Comparison of ENCODE assay signal across 8 cellular contexts in genomic region chr6:149922642-149923326, GRCh38. TPM values are rescaled to one million over a fixed set of nuclear protein-coding genes. Genes with fewer than 3 reads are reported as not detected.
DNase-seq lines count a peak whose midpoint lies in the region; ATAC-seq and TF ChIP-seq lines count a peak whose summit lies in the region.

Gene RAET1G (minus strand): TSS chr6:149923121. CDS start chr6:149923010, 111 bp downstream.

- peak within 1 kb of the TSS; percentile 81 for H3K4me3 ChIP-seq in CD8-positive, alpha-beta memory T cell (ENCODE audit: low read length)
- peak within 1 kb of the TSS; percentile 41 for H3K4me3 ChIP-seq in OCI-LY7 (ENCODE audit: low read depth, low read length, poor library complexity, severe bottlenecking)
- peak within 1 kb of the TSS; percentile 64 for H3K4me3 ChIP-seq in epithelial cell of proximal tubule (ENCODE audit: low read depth, low read length)

- no peak for TF ChIP-seq CTCF in OCI-LY7 (conservative IDR thresholded peaks at IDR 0.05; ENCODE audit: low read length)
- TF ChIP-seq CTCF in epithelial cell of proximal tubule (conservative IDR thresholded peaks at IDR 0.05; ENCODE audit: low read depth, low read length), result no peak

- peak within 1 kb of the TSS; percentile 49 to 93 (median 88) for H3K4me3 Mint-ChIP-seq in CD8-positive, alpha-beta memory T cell

- intact Hi-C loops in OCI-LY7 (cut with micrococcal nuclease; ENCODE audit: unreplicated experiment), result loop anchor here (10.0 kb wide), 1 partner anchor 358 kb away; the partner anchor contains the start of gene GINM1

- H3K9me2 ChIP-seq in OCI-LY7 (ENCODE audit: insufficient read depth, low read length), result no peaks in the 10 kb centered on the region

- peaks cover 20% of the 10 kb centered on the region for H3K4me1 ChIP-seq in CD8-positive, alpha-beta memory T cell (ENCODE audit: insufficient read depth, low read length)
- H3K4me1 ChIP-seq in OCI-LY7 (ENCODE audit: insufficient read depth, low read length, poor library complexity, severe bottlenecking), result peaks cover 11% of the 10 kb centered on the region

- BruUV-seq in OCI-LY7 (replicated peaks; lab: Mats Ljungman, UMichigan), result no TSS peak

- peak within 1 kb of the TSS; percentile 56 for H3K4me2 ChIP-seq in OCI-LY7 (ENCODE audit: low read length)

- no peaks in the 10 kb centered on the region for H3K9me3 ChIP-seq in CD8-positive, alpha-beta memory T cell (ENCODE audit: low read length)
- H3K9me3 ChIP-seq in OCI-LY7 (ENCODE audit: low read length), result no peaks in the 10 kb centered on the region

- no peaks in the 10 kb centered on the region for H3K36me3 ChIP-seq in CD8-positive, alpha-beta memory T cell (ENCODE audit: insufficient read depth, low read length)
- H3K36me3 ChIP-seq in OCI-LY7 (ENCODE audit: insufficient read depth, low read length), result no peaks in the 10 kb centered on the region

- H3K27ac ChIP-seq in CD8-positive, alpha-beta memory T cell (ENCODE audit: low read depth, low read length), result no peak within 1 kb of the TSS
- no peak within 1 kb of the TSS for H3K27ac ChIP-seq in OCI-LY7 (ENCODE audit: low read depth, low read length, poor library complexity, severe bottlenecking)

- DNase-seq in CD8-positive, alpha-beta memory T cell, result peak; percentile 70 to 86 (median 76)
- DNase-seq in OCI-LY7 (ENCODE audit: low spot score), result peak; percentile 70
- peak; percentile 81 for DNase-seq in activated T-cell treated with anti-CD3 and anti-CD28 coated beads, Interleukin-2, amount 50 U/mL, for 1 hour
- peak; percentile 46 for DNase-seq in epithelial cell of proximal tubule (ENCODE audit: low read depth)
- DNase-seq in midbrain (lab: John Stamatoyannopoulos, UW), result peak; percentile 68
- DNase-seq in stimulated activated CD8-positive, alpha-beta memory T cell treated with anti-CD3 and anti-CD28 coated beads, Interleukin-12 subunit alpha, Interleukin-12 subunit beta, amount 100 ng/mL, for 24 hours (ENCODE audit: extremely low read depth), result peak; percentile 60

- POLR2A ChIA-PET in CD8-positive, alpha-beta memory T cell (lab: Charles Lee), result no interaction called here
- POLR2A ChIA-PET in OCI-LY7 (lab: Charles Lee), result no interaction called here

- H3K4me1 Mint-ChIP-seq in CD8-positive, alpha-beta memory T cell, result peaks cover 25 to 37% (median 26%) of the 10 kb centered on the region in 3 donors

- H3K27me3 ChIP-seq in CD8-positive, alpha-beta memory T cell (ENCODE audit: insufficient read depth, low read length, poor library complexity, severe bottlenecking), result peaks cover 47% of the 10 kb centered on the region

- H3K27ac Mint-ChIP-seq in CD8-positive, alpha-beta memory T cell, result peak within 1 kb of the TSS in 4 of 8 donors; percentile 2 to 74 (median 42)

- H2AFZ ChIP-seq in OCI-LY7 (ENCODE audit: low read length), result no peak within 1 kb of the TSS

- H3K9me3 Mint-ChIP-seq in CD8-positive, alpha-beta memory T cell, result peaks cover 0 to 2% (median 0%) of the 10 kb centered on the region in 5 donors

- peak; percentile 46 for ATAC-seq in HG03521 (IDR thresholded peaks at IDR 0.05; ENCODE audit: unreplicated experiment)
- no peak for ATAC-seq in HG02970 (IDR thresholded peaks at IDR 0.05; ENCODE audit: low FRiP score, unreplicated experiment)

- no peaks in the 10 kb centered on the region for H3K36me3 Mint-ChIP-seq in CD8-positive, alpha-beta memory T cell

- H3K27me3 Mint-ChIP-seq in CD8-positive, alpha-beta memory T cell, result peaks cover 68 to 79% of the 10 kb centered on the region in 2 donors

- CTCF ChIA-PET in CD8-positive, alpha-beta memory T cell (lab: Charles Lee), result no interaction called here
- CTCF ChIA-PET in OCI-LY7 (lab: Charles Lee; ENCODE audit: unreplicated experiment), result no interaction called here

- H3K79me2 ChIP-seq in OCI-LY7 (ENCODE audit: insufficient read depth, low read depth, low read length), result no peaks in the 10 kb centered on the region

- no peaks in the 10 kb centered on the region for H4K20me1 ChIP-seq in OCI-LY7 (ENCODE audit: insufficient read depth, low read length)

RNA-seq across cellular contexts. Expression of gene RAET1G, which starts in this region (rescaled TPM):
- total RNA-seq in CD8-positive, alpha-beta memory T cell, result not detected
- not detected for polyA plus RNA-seq in CD8-positive, alpha-beta memory T cell
- not detected in 2 replicates for total RNA-seq in OCI-LY7 (2014; rRNA removed; shearing (Covaris generic))
- total RNA-seq in OCI-LY7 (2022), result not detected in 2 replicates
- total RNA-seq in epithelial cell of proximal tubule, result 0.43 TPM in 1 of 2 replicates, not detected in the other

Comparison
In these comparisons a context has a peak if more than half of its experiments do, and no peak if none do; other contexts are left out.
1. Peak in DNase-seq and H3K4me3 ChIP-seq in CD8-positive, alpha-beta memory T cell; RNA of the gene not detected or under 1 TPM.
2. Peak in DNase-seq, H3K4me3 ChIP-seq and H3K4me2 ChIP-seq in OCI-LY7; RNA of the gene not detected or under 1 TPM.
3. Peak in DNase-seq and H3K4me3 ChIP-seq in epithelial cell of proximal tubule; RNA of the gene not detected or under 1 TPM.